In genomic region chr10:114631678-114632417, GRCh38 we compare ENCODE assay signal across 8 cellular contexts. TPM values are rescaled to one million over a fixed set of nuclear protein-coding genes. Genes with fewer than 3 reads are reported as not detected.
DNase-seq lines count a peak whose midpoint lies in the region; ATAC-seq and TF ChIP-seq lines count a peak whose summit lies in the region.

No MANE protein-coding gene starts in this region.

- peak overlapping the region; percentile 78 for H3K4me3 Mint-ChIP-seq in activated T-cell treated with anti-CD3 and anti-CD28 coated beads, Interleukin-2, amount 50 U/mL, for 24 hours
- peak overlapping the region; percentile 90 for H3K4me3 Mint-ChIP-seq in neural crest cell

- H3K4me3 ChIP-seq in fibroblast of villous mesenchyme (ENCODE audit: low read depth, low read length), result peak overlapping the region; percentile 63

- H3K9me3 Mint-ChIP-seq in activated T-cell treated with anti-CD3 and anti-CD28 coated beads, Interleukin-2, amount 50 U/mL, for 24 hours, result no peaks in the 10 kb centered on the region
- H3K9me3 Mint-ChIP-seq in neural crest cell, result no peaks in the 10 kb centered on the region

- TF ChIP-seq CTCF in fibroblast of villous mesenchyme (IDR thresholded peaks at IDR 0.05; ENCODE audit: insufficient read depth, low read depth, low read length) (no peak), neural crest cell (conservative IDR thresholded peaks at IDR 0.05) (no peak)

- TF ChIP-seq EP300 in Ishikawa (IDR thresholded peaks at IDR 0.05; ENCODE audit: borderline replicate concordance), result no peak

- peaks cover 54% of the 10 kb centered on the region for H3K27me3 Mint-ChIP-seq in activated T-cell treated with anti-CD3 and anti-CD28 coated beads, Interleukin-2, amount 50 U/mL, for 24 hours
- H3K27me3 Mint-ChIP-seq in neural crest cell (ENCODE audit: low read depth), result peaks cover 62% of the 10 kb centered on the region

- peak; percentile 78 for ATAC-seq in GM21515 (IDR thresholded peaks at IDR 0.05; ENCODE audit: unreplicated experiment)

- peaks cover 25% of the 10 kb centered on the region for H3K4me1 Mint-ChIP-seq in activated T-cell treated with anti-CD3 and anti-CD28 coated beads, Interleukin-2, amount 50 U/mL, for 24 hours (ENCODE audit: low read depth)
- peaks cover 46% of the 10 kb centered on the region for H3K4me1 Mint-ChIP-seq in neural crest cell

- no peaks in the 10 kb centered on the region for H3K36me3 Mint-ChIP-seq in activated T-cell treated with anti-CD3 and anti-CD28 coated beads, Interleukin-2, amount 50 U/mL, for 24 hours (ENCODE audit: low read depth)
- H3K36me3 Mint-ChIP-seq in neural crest cell (ENCODE audit: low read depth), result no peaks in the 10 kb centered on the region

- TF ChIP-seq RAD21 in Ishikawa (IDR thresholded peaks at IDR 0.05; ENCODE audit: low read depth), result no peak

- H3K27ac Mint-ChIP-seq in activated T-cell treated with anti-CD3 and anti-CD28 coated beads, Interleukin-2, amount 50 U/mL, for 24 hours, result peak overlapping the region; percentile 34
- peak overlapping the region; percentile 23 for H3K27ac Mint-ChIP-seq in neural crest cell (ENCODE audit: unreplicated experiment)

- DNase-seq in ELR (ENCODE audit: low read depth), result peak; percentile 51
- peak; percentile 56 for DNase-seq in activated T-cell treated with anti-CD3 and anti-CD28 coated beads, Interleukin-2, amount 50 U/mL, for 24 hours
- DNase-seq in fibroblast of villous mesenchyme (ENCODE audit: low read depth), result no peak
- DNase-seq in neural crest cell (ENCODE audit: low read depth, low spot score), result peak; percentile 44
- DNase-seq in putamen (ENCODE audit: low spot score), result no peak
- no peak for DNase-seq in amniotic stem cell (lab: John Stamatoyannopoulos, UW)

TF ChIP-seq in Ishikawa, 13 proteins besides CTCF, POLR2A, EP300 and RAD21:
- TF ChIP-seq CREB1 (IDR thresholded peaks at IDR 0.05; ENCODE audit: low read depth) (no peak), EGR1 (IDR thresholded peaks at IDR 0.05) (peak; percentile 43; the same call in 1 of the 2 replicates)

RNA-seq across cellular contexts. Expression of gene ABLIM1, which starts 26.2 kb away (rescaled TPM):
- total RNA-seq in fibroblast of villous mesenchyme (10.0 and 18.6 TPM in 2 replicates), neural crest cell (35.8 and 40.2 TPM in 2 replicates)

Comparison
In these comparisons a context has a peak if more than half of its experiments do, and no peak if none do; other contexts are left out.
1. DNase-seq: peak in ELR (single experiment), activated T-cell treated with anti-CD3 and anti-CD28 coated beads, Interleukin-2, amount 50 U/mL, for 24 hours (single experiment) and neural crest cell (single experiment); none in fibroblast of villous mesenchyme (single experiment), putamen (single experiment) and amniotic stem cell (single experiment).